12 cellular contexts compared by ENCODE assay signal in genomic region chr2:33215299-33215698, GRCh38.
A peak's percentile ranks its signal among the peaks of the same experiment; 100 is the strongest.
DNase-seq lines count a peak whose midpoint lies in the region; ATAC-seq, FAIRE-seq and TF ChIP-seq lines count a peak whose summit lies in the region.
"Had no signal": no experiment of that assay in that cellular context is flagged by ENCODE, and none has a peak within 500 bp of the region (broad histone marks: within the 10 kb centered on the region; RNA-seq: fewer than 3 reads in every experiment).

No MANE protein-coding gene starts in this region.

- no peak for TF ChIP-seq CTCF in A549 (IDR thresholded peaks at IDR 0.05)
- TF ChIP-seq CTCF in cardiac fibroblast (IDR thresholded peaks at IDR 0.05; ENCODE audit: low read depth, low read length): no peak
- no peak for TF ChIP-seq CTCF in mucosa of descending colon (IDR thresholded peaks at IDR 0.05)

- intact Hi-C loops in left ventricle myocardium superior (cut with micrococcal nuclease) (no loop called here), mucosa of descending colon (cut with DNase I, micrococcal nuclease) (no loop called here)

- ATAC-seq in A549 (no peak), left ventricle myocardium superior (peak; percentile 40), HG03457 (IDR thresholded peaks at IDR 0.05; ENCODE audit: unreplicated experiment) (no peak), mucosa of descending colon (no peak), GM21576 (IDR thresholded peaks at IDR 0.05; ENCODE audit: unreplicated experiment) (no peak)
- ATAC-seq: stimulated activated naive CD8-positive, alpha-beta T cell treated with anti-CD3 and anti-CD28 coated beads, Interleukin-15, Interleukin-2, amounts not matched to agents 100 U/mL and 50 U/mL, for 24 hours had no signal

- H3K36me3 ChIP-seq in mucosa of descending colon (ENCODE audit: low read depth): no peaks in the 10 kb centered on the region
- H3K36me3 ChIP-seq: BE2C had no signal

- CTCF ChIA-PET in A549 (lab: Yijun Ruan, JAX): interaction anchor here (1.2 to 1.7 kb wide), 2 partner anchors 11 to 164 kb away, joined by 3 to 4 read pairs; no protein-coding TSS in a partner anchor

- no peak overlapping the region for H3K4me2 ChIP-seq in A549

- POLR2A ChIA-PET in A549 (lab: Yijun Ruan, JAX): no interaction called here

- no peak for TF ChIP-seq EP300 in A549 (IDR thresholded peaks at IDR 0.05)

- 78% methylated on average over 3 of the region's 3 CpGs for WGBS in A549 (ENCODE audit: missing lambda C conversion rate)

- no peak for FAIRE-seq in A549 (lab: Jason Lieb, UNC)

- no peak for TF ChIP-seq POLR2A in A549 (IDR thresholded peaks at IDR 0.05; ENCODE audit: low read length)

- H3K27ac ChIP-seq in A549: peak overlapping the region; percentile 73 to 86; a peak in 4 of 6 replicates
- H3K27ac ChIP-seq: VCaP had no signal

- H3K4me3 ChIP-seq in A549 (no peak overlapping the region), cardiac fibroblast (replicated peaks in 1 of 2; ENCODE audit: low read depth in 2 of 2, low read length in 2 of 2) (no peak overlapping the region), mucosa of descending colon (no peak overlapping the region)

- DNase-seq in A549 (ENCODE audit: low read depth in 1 of 2, low spot score in 1 of 2) (no peak), M059J (ENCODE audit: low read depth) (peak; percentile 82), cardiac fibroblast (ENCODE audit: low read depth in 2 of 2) (peak; percentile 85 to 95), left ventricle myocardium superior (peak; percentile 76), midbrain (lab: John Stamatoyannopoulos, UW) (no peak), mucosa of descending colon (no peak)
- DNase-seq: activated gamma-delta T cell treated with Interleukin-2 at 50 U/mL for 16 hours; BE2C; stimulated activated naive CD8-positive, alpha-beta T cell treated with anti-CD3 and anti-CD28 coated beads, Interleukin-15, Interleukin-2, amounts not matched to agents 100 U/mL and 50 U/mL, for 24 hours had no signal

- no peak for TF ChIP-seq RAD21 in A549 (conservative IDR thresholded peaks at IDR 0.05 in 1 of 2, IDR thresholded peaks at IDR 0.05 in 1 of 2)

- H3K9me3 ChIP-seq in A549 (no peaks in the 10 kb centered on the region), mucosa of descending colon (no peaks in the 10 kb centered on the region)
- H3K9me3 ChIP-seq: BE2C had no signal

- H3K4me1 ChIP-seq in A549: peaks cover 78% of the 10 kb centered on the region
- H3K4me1 ChIP-seq in mucosa of descending colon (ENCODE audit: low read depth): no peaks in the 10 kb centered on the region
- H3K4me1 ChIP-seq: BE2C had no signal

TF ChIP-seq in A549, 52 proteins besides CTCF, POLR2A, EP300 and RAD21:
- TF ChIP-seq KDM5A (IDR thresholded peaks at IDR 0.05): no peak
- TF ChIP-seq, protein P1, sequence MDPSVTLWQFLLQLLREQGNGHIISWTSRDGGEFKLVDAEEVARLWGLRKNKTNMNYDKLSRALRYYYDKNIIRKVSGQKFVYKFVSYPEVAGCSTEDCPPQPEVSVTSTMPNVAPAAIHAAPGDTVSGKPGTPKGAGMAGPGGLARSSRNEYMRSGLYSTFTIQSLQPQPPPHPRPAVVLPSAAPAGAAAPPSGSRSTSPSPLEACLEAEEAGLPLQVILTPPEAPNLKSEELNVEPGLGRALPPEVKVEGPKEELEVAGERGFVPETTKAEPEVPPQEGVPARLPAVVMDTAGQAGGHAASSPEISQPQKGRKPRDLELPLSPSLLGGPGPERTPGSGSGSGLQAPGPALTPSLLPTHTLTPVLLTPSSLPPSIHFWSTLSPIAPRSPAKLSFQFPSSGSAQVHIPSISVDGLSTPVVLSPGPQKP (IDR thresholded peaks at IDR 0.05; ENCODE audit: low read depth, low read length): no peak
- TF ChIP-seq FOSL2 (IDR thresholded peaks at IDR 0.05): no peak
- no peak for TF ChIP-seq FOSL2 (CRISPR knock-in tag; IDR thresholded peaks at IDR 0.05)
- TF ChIP-seq PHF8 (IDR thresholded peaks at IDR 0.05; ENCODE audit: borderline replicate concordance, low read depth): no peak
- TF ChIP-seq, protein P2, sequence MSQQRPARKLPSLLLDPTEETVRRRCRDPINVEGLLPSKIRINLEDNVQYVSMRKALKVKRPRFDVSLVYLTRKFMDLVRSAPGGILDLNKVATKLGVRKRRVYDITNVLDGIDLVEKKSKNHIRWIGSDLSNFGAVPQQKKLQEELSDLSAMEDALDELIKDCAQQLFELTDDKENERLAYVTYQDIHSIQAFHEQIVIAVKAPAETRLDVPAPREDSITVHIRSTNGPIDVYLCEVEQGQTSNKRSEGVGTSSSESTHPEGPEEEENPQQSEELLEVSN (IDR thresholded peaks at IDR 0.05; ENCODE audit: borderline replicate concordance, low read depth): no peak
- TF ChIP-seq HMGXB4 (CRISPR knock-in tag; IDR thresholded peaks at IDR 0.05; ENCODE audit: borderline replicate concordance): no peak
- no peak for TF ChIP-seq FOSB (CRISPR knock-in tag; IDR thresholded peaks at IDR 0.05)
- no peak for TF ChIP-seq TFCP2L1 (CRISPR knock-in tag; IDR thresholded peaks at IDR 0.05)
- TF ChIP-seq, protein P3, sequence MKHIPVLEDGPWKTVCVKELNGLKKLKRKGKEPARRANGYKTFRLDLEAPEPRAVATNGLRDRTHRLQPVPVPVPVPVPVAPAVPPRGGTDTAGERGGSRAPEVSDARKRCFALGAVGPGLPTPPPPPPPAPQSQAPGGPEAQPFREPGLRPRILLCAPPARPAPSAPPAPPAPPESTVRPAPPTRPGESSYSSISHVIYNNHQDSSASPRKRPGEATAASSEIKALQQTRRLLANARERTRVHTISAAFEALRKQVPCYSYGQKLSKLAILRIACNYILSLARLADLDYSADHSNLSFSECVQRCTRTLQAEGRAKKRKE (CRISPR knock-in tag; IDR thresholded peaks at IDR 0.05; ENCODE audit: low read depth): no peak
- no peak for TF ChIP-seq TP53 (CRISPR knock-in tag; IDR thresholded peaks at IDR 0.05)
- no peak for TF ChIP-seq JUNB (IDR thresholded peaks at IDR 0.05)
- TF ChIP-seq RNF2 (IDR thresholded peaks at IDR 0.05; ENCODE audit: borderline replicate concordance, low read depth): no peak
- no peak for TF ChIP-seq MAZ (IDR thresholded peaks at IDR 0.05; ENCODE audit: borderline replicate concordance, low read depth, low read length)
- no peak for TF ChIP-seq ZSCAN20 (CRISPR knock-in tag; IDR thresholded peaks at IDR 0.05)
- TF ChIP-seq, protein P4, sequence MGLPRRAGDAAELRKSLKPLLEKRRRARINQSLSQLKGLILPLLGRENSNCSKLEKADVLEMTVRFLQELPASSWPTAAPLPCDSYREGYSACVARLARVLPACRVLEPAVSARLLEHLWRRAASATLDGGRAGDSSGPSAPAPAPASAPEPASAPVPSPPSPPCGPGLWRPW (IDR thresholded peaks at IDR 0.05): no peak
- TF ChIP-seq CHD4 (IDR thresholded peaks at IDR 0.05; ENCODE audit: borderline replicate concordance): no peak
TF ChIP-seq in A549: peak in this region for 0.

Comparison
In these comparisons a context has a peak if more than half of its experiments do, and no peak if none do; other contexts are left out.
1. DNase-seq: peak in M059J (single experiment), cardiac fibroblast (2 of 2) and left ventricle myocardium superior (single experiment); none in A549 (0 of 2), midbrain (single experiment) and mucosa of descending colon (0 of 3).